ENCODE assay signal across 25 cellular contexts in the genomic region with DNA sequence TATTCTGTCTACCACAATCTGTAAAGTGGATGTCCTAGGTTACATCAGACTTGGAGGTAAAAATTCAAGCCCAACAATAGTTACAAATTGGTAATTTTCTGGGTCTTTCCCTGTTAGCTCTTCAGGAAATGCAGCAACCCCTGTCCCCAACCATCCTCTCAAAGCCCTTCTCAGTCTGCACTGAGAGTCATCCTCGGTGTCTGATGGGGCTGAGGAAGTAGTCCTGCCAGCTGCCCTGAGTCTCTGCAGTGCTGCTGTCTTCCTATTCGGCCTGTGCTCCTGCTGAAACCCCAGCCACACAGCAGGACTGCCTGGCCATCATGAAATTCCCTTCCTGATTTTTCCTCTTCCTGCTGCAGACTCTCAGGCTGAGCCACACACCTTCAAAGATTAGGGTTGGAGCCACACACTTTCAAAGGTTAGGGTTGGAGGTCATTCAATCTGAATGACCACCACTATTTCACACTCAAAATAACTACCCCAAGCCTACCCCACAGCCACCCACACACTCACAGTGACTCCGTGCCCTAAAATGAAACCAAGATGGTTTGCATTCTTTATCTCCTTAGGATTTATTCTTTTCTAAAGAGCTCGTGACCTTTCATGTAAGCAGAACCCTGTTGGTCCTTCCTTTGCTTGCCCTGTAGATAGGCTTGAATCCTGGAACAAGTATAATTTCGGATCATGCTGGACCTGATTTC. TPM values are rescaled to one million over a fixed set of nuclear protein-coding genes. Genes with fewer than 3 reads are reported as not detected.
DNase-seq lines count a peak whose midpoint lies in the region; ATAC-seq and TF ChIP-seq lines count a peak whose summit lies in the region.
"Had no signal": no experiment of that assay in that cellular context is flagged by ENCODE, and none has a peak within 500 bp of the region (broad histone marks: within the 10 kb centered on the region; RNA-seq: fewer than 3 reads in every experiment).

No MANE protein-coding gene starts in this region.

- in situ Hi-C loops in brain microvascular endothelial cell (cut with HindIII; ENCODE audit: low pct_ligation_motif_present, low sequenced_read_pairs), result no loop called here

- ATAC-seq in GM18909 (IDR thresholded peaks at IDR 0.05; ENCODE audit: poor library complexity, unreplicated experiment) (peak; percentile 59), HG02623 (IDR thresholded peaks at IDR 0.05; ENCODE audit: unreplicated experiment) (peak; percentile 69), heart right ventricle (no peak)
- ATAC-seq: A549, left lung, psoas muscle had no signal

- 57 to 70% methylated on average over 5 of the region's 5 CpGs for WGBS in heart right ventricle, 2 donors

- H3K79me2 ChIP-seq in ACC112 (ENCODE audit: control insufficient read depth, insufficient read depth, low read length, unreplicated experiment), result no peaks in the 10 kb centered on the region

- no peak overlapping the region for H3K9ac ChIP-seq in adipocyte (ENCODE audit: low read length)

- H3K4me1 ChIP-seq in ACC112 (ENCODE audit: control insufficient read depth, insufficient read depth, low read length, unreplicated experiment), result no peaks in the 10 kb centered on the region
- H3K4me1 ChIP-seq in adipocyte (ENCODE audit: control insufficient read depth, insufficient read depth, low read length), result no peaks in the 10 kb centered on the region
- no peaks in the 10 kb centered on the region for H3K4me1 ChIP-seq in heart right ventricle
- H3K4me1 ChIP-seq: A549, left lung, psoas muscle had no signal

- no peaks in the 10 kb centered on the region for H3K36me3 ChIP-seq in ACC112 (ENCODE audit: insufficient read depth, low read length)
- H3K36me3 ChIP-seq in adipocyte (ENCODE audit: control insufficient read depth, insufficient read depth, low read length, severe bottlenecking), result no peaks in the 10 kb centered on the region
- H3K36me3 ChIP-seq in heart right ventricle, result no peaks in the 10 kb centered on the region
- no peaks in the 10 kb centered on the region for H3K36me3 ChIP-seq in brain microvascular endothelial cell (replicated peaks)
- H3K36me3 ChIP-seq: left lung had no signal

- peak overlapping the region; percentile 96 for H2AFZ ChIP-seq in ACC112 (ENCODE audit: low read length, unreplicated experiment)

- no peak for TF ChIP-seq CTCF in heart right ventricle (IDR thresholded peaks at IDR 0.05)
- no peak for TF ChIP-seq CTCF in brain microvascular endothelial cell (IDR thresholded peaks at IDR 0.05; ENCODE audit: low read depth, low read length, missing control alignments)

- H3K27me3 ChIP-seq in ACC112 (ENCODE audit: insufficient read depth, low read length) (no peaks in the 10 kb centered on the region), adipocyte (replicated peaks; ENCODE audit: control insufficient read depth, insufficient read depth, low read length) (no peaks in the 10 kb centered on the region), heart right ventricle (no peaks in the 10 kb centered on the region), brain microvascular endothelial cell (replicated peaks) (no peaks in the 10 kb centered on the region)
- H3K27me3 ChIP-seq: left lung had no signal

- intact Hi-C loops in heart right ventricle (cut with DNase I), result no loop called here

- peak overlapping the region; percentile 44; the same call in 1 of the 2 replicates for H3K4me3 ChIP-seq in ACC112 (ENCODE audit: low read depth, low read length)
- no peak overlapping the region for H3K4me3 ChIP-seq in adipocyte (ENCODE audit: low read length)
- no peak overlapping the region for H3K4me3 ChIP-seq in heart right ventricle
- H3K4me3 ChIP-seq in brain microvascular endothelial cell (ENCODE audit: low read depth, low read length), result no peak overlapping the region
- H3K4me3 ChIP-seq: A549, left lung, psoas muscle, skin epidermis had no signal

- no peak overlapping the region for H3K27ac ChIP-seq in ACC112 (ENCODE audit: low read depth, low read length)
- no peak overlapping the region for H3K27ac ChIP-seq in heart right ventricle
- H3K27ac ChIP-seq in brain microvascular endothelial cell, result no peak overlapping the region
- H3K27ac ChIP-seq: A549, left lung, psoas muscle, skin epidermis had no signal

- H3K9me3 ChIP-seq in adipocyte (ENCODE audit: control insufficient read depth, low read length) (no peaks in the 10 kb centered on the region), heart right ventricle (no peaks in the 10 kb centered on the region)
- H3K9me3 ChIP-seq: A549, left lung, psoas muscle had no signal

- DNase-seq in adipocyte (ENCODE audit: low read depth), result peak; percentile 7
- no peak for DNase-seq in DMS153 treated with DMSO at 0.1 percent for 48 hours (lab: John Stamatoyannopoulos, UW; ENCODE audit: unreplicated experiment)
- DNase-seq in heart right ventricle, result no peak
- DNase-seq in activated naive CD4-positive, alpha-beta T cell (lab: John Stamatoyannopoulos, UW), result no peak
- DNase-seq in brain microvascular endothelial cell, result no peak
- DNase-seq: activated CD4-positive, alpha-beta T cell treated with anti-CD3 and anti-CD28 coated beads for 4 hours; Caco-2; immature natural killer cell; left lung; NCI-H1436 treated with DMSO at 0.1 percent for 48 hours; NCI-H748 treated with DMSO at 0.1 percent for 48 hours; OCI-M1; psoas muscle; SHP77 treated with DMSO at 0.1 percent for 48 hours; stimulated activated naive CD4-positive, alpha-beta T cell treated with Interleukin-2 at 50 U/mL for 16 hours had no signal

RNA-seq across cellular contexts. Expression of a gene that starts 17.6 kb away (rescaled TPM):
- not detected for total RNA-seq in heart right ventricle
- not detected for polyA plus RNA-seq in heart right ventricle
- total RNA-seq: activated T-helper 2 cell treated with anti-CD3 and anti-CD28 coated beads, Interferon-gamma antibody, Interleukin-2, Interleukin-4, amounts not matched to agents 10 μg/mL and 5 μg/mL and 100 μg/mL, durations not matched to agents 14 hours and 24 hours and 36 hours; Caco-2; dermis microvascular lymphatic vessel endothelial cell; endothelial cell of umbilical vein; left lung; psoas muscle had no signal
- polyA plus RNA-seq: A549, BJ, endothelial cell of umbilical vein, immature natural killer cell, neural cell had no signal

Comparison
In these comparisons a context has a peak if more than half of its experiments do, and no peak if none do; other contexts are left out.
1. ATAC-seq: peak in GM18909 (single experiment) and HG02623 (single experiment); none in heart right ventricle (0 of 8).